9 cellular contexts compared by ENCODE assay signal in the genomic region with DNA sequence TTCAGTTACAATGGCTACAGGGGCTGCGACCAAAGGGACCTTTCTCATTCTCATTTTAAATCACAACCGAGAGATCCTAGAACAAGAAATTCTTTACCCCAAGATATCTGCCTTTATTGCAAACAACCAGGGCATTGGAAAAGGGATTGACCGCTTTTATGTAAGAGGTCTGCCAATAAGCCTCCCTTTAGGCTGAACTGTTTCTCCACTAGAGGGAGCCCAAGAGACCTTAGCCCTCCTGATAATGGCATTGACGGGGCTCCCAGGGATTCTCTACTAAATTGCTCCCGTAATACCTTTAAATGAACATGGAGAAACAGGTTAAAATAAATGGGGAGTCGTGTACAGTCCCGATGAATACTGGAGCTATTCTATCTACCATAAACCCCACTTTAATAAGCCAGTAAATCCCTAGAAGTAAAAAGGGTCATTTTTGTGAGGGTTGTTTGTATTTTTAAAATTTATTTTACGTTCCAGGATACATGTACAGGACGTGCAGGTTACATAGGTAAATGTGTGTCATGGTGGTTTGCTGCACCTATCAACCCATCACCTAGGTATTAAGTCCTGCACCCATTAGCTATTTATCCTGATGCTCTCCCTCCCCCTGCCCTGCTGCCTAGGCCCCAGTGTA. TPM values are rescaled to one million over a fixed set of nuclear protein-coding genes. Genes with fewer than 3 reads are reported as not detected.
DNase-seq lines count a peak whose midpoint lies in the region; ATAC-seq and TF ChIP-seq lines count a peak whose summit lies in the region.
"Had no signal": no experiment of that assay in that cellular context is flagged by ENCODE, and none has a peak within 500 bp of the region (broad histone marks: within the 10 kb centered on the region; RNA-seq: fewer than 3 reads in every experiment).

No MANE protein-coding gene starts in this region.

- H3K4me3 Mint-ChIP-seq in CD8-positive, alpha-beta memory T cell: no peak overlapping the region
- H3K4me3 Mint-ChIP-seq: T-helper 1 cell treated with Interleukin-12 subunit alpha and Interleukin-12 subunit beta and Interleukin-4 antibody, amounts not matched to agents 30 μg/mL and 1 μg/mL, for 36 hours had no signal

- H3K4me3 ChIP-seq in CD8-positive, alpha-beta memory T cell (ENCODE audit: low read length): no peak overlapping the region
- H3K4me3 ChIP-seq in HL-60 (replicated peaks; ENCODE audit: insufficient read depth, low read length) (no peak overlapping the region), retinal pigment epithelial cell (ENCODE audit: low read length) (no peak overlapping the region)

- no peaks in the 10 kb centered on the region for H3K9me3 Mint-ChIP-seq in CD8-positive, alpha-beta memory T cell
- H3K9me3 Mint-ChIP-seq: T-helper 1 cell treated with Interleukin-12 subunit alpha and Interleukin-12 subunit beta and Interleukin-4 antibody, amounts not matched to agents 30 μg/mL and 1 μg/mL, for 36 hours had no signal

- CTCF ChIA-PET in CD8-positive, alpha-beta memory T cell (lab: Charles Lee): interaction anchor here (0.5 to 3.0 kb wide), 9 partner anchors 9 to 1054 kb away, joined by 3 to 16 read pairs (median 3); no protein-coding TSS in a partner anchor

- peak; percentile 2 to 49 (median 23) for DNase-seq in CD8-positive, alpha-beta memory T cell
- DNase-seq in HL-60 (ENCODE audit: low read depth in 1 of 2, low spot score in 1 of 2): peak; percentile 26 to 65
- DNase-seq in NCI-H774 (lab: John Stamatoyannopoulos, UW): peak; percentile 52
- DNase-seq in activated gamma-delta T cell treated with anti-CD3 and anti-CD28 coated beads, Interleukin-2, amount 50 U/mL, for 16 hours (ENCODE audit: low read depth): peak; percentile 22
- no peak for DNase-seq in Right ventricle myocardium superior
- peak; percentile 13 for DNase-seq in retinal pigment epithelial cell (ENCODE audit: low read depth)

- H3K27ac ChIP-seq in CD8-positive, alpha-beta memory T cell (ENCODE audit: low read depth, low read length): no peak overlapping the region
- H3K27ac ChIP-seq in HL-60 (replicated peaks): no peak overlapping the region

- H3K9me3 ChIP-seq in CD8-positive, alpha-beta memory T cell (ENCODE audit: low read length): no peaks in the 10 kb centered on the region

- no peak overlapping the region for H3K27ac Mint-ChIP-seq in CD8-positive, alpha-beta memory T cell
- H3K27ac Mint-ChIP-seq: T-helper 1 cell treated with Interleukin-12 subunit alpha and Interleukin-12 subunit beta and Interleukin-4 antibody, amounts not matched to agents 30 μg/mL and 1 μg/mL, for 36 hours had no signal

- no peaks in the 10 kb centered on the region for H3K36me3 ChIP-seq in CD8-positive, alpha-beta memory T cell (ENCODE audit: insufficient read depth, low read length)

- no peaks in the 10 kb centered on the region for H3K4me1 Mint-ChIP-seq in CD8-positive, alpha-beta memory T cell

- H3K4me1 ChIP-seq in CD8-positive, alpha-beta memory T cell (ENCODE audit: insufficient read depth, low read length): no peaks in the 10 kb centered on the region

- ATAC-seq in GM19043 (IDR thresholded peaks at IDR 0.05; ENCODE audit: low read depth, unreplicated experiment): peak; percentile 76
- ATAC-seq in Right ventricle myocardium superior (ENCODE audit: poor library complexity): peak; percentile 79
- no peak for ATAC-seq in HG03457 (IDR thresholded peaks at IDR 0.05; ENCODE audit: unreplicated experiment)

- POLR2A ChIA-PET in CD8-positive, alpha-beta memory T cell (lab: Charles Lee): no interaction called here

- H3K36me3 Mint-ChIP-seq in CD8-positive, alpha-beta memory T cell: no peaks in the 10 kb centered on the region

- no peaks in the 10 kb centered on the region for H3K27me3 ChIP-seq in CD8-positive, alpha-beta memory T cell (ENCODE audit: insufficient read depth, low read length, poor library complexity, severe bottlenecking)
- H3K27me3 ChIP-seq in HL-60 (ENCODE audit: insufficient read depth, poor library complexity, severe bottlenecking): no peaks in the 10 kb centered on the region

- peaks cover 10 to 23% of the 10 kb centered on the region in 2 donors for H3K27me3 Mint-ChIP-seq in CD8-positive, alpha-beta memory T cell

- intact Hi-C loops in Right ventricle myocardium superior (cut with DNase I): loop anchor here (5.0 to 10.0 kb wide), 2 partner anchors 366 to 454 kb away; no protein-coding TSS in a partner anchor

- TF ChIP-seq CTCF in HL-60 (IDR thresholded peaks at IDR 0.05; ENCODE audit: insufficient read depth, low read length): peak; percentile 77
- TF ChIP-seq CTCF in retinal pigment epithelial cell (conservative IDR thresholded peaks at IDR 0.05; ENCODE audit: low read depth, low read length): peak; percentile 97

RNA-seq across cellular contexts. Expression of a gene that starts 7.5 kb away (rescaled TPM):
- total RNA-seq in CD8-positive, alpha-beta memory T cell: not detected
- polyA plus RNA-seq in CD8-positive, alpha-beta memory T cell: not detected
- total RNA-seq in Right ventricle myocardium superior: 2.6 TPM
